21 cellular contexts compared by ENCODE assay signal in genomic region chr7:69108041-69108440, GRCh38.
A peak's percentile ranks its signal among the peaks of the same experiment; 100 is the strongest.
DNase-seq lines count a peak whose midpoint lies in the region; ATAC-seq and TF ChIP-seq lines count a peak whose summit lies in the region.
"Had no signal": no experiment of that assay in that cellular context is flagged by ENCODE, and none has a peak within 500 bp of the region (broad histone marks: within the 10 kb centered on the region; RNA-seq: fewer than 3 reads in every experiment).

No MANE protein-coding gene starts in this region.

- no peaks in the 10 kb centered on the region for H3K27me3 ChIP-seq in iPS-15b (ENCODE audit: control insufficient read depth, insufficient read depth, low read length)
- H3K27me3 ChIP-seq in lower lobe of right lung (ENCODE audit: low read depth), result no peaks in the 10 kb centered on the region
- H3K27me3 ChIP-seq: BLaER1 had no signal

- intact Hi-C loops in lower lobe of right lung (cut with DNase I), result no loop called here

- no peak overlapping the region for H3K4me3 ChIP-seq in iPS-15b (ENCODE audit: low read depth, low read length)
- H3K4me3 ChIP-seq in lower lobe of right lung, result no peak overlapping the region
- H3K4me3 ChIP-seq: BLaER1 had no signal

- peak overlapping the region; percentile 12 for H3K9ac ChIP-seq in iPS-15b (ENCODE audit: low read depth, low read length)
- H3K9ac ChIP-seq: BLaER1, KMS-11 had no signal

- H3K9me3 ChIP-seq in iPS-15b (ENCODE audit: control insufficient read depth, insufficient read depth, low read length) (no peaks in the 10 kb centered on the region), lower lobe of right lung (no peaks in the 10 kb centered on the region)

- DNase-seq in NCI-H2171 treated with DMSO at 0.1 percent for 48 hours (lab: John Stamatoyannopoulos, UW), result peak; percentile 31
- no peak for DNase-seq in NCI-H2171 (lab: John Stamatoyannopoulos, UW)
- DNase-seq in NCI-H187 (lab: John Stamatoyannopoulos, UW), result peak; percentile 41 to 45
- DNase-seq in NCI-H526 (lab: John Stamatoyannopoulos, UW), result peak; percentile 90 to 94
- no peak for DNase-seq in lower lobe of right lung
- DNase-seq: CD4-positive, alpha-beta T cell; GOT3; HCEC 1CT; NCI-H1092; NCI-H1436; NCI-H446; NCI-H524 treated with DMSO at 0.1 percent for 48 hours; SHP77; T-cell had no signal

- ATAC-seq in GM19351 (IDR thresholded peaks at IDR 0.05; ENCODE audit: unreplicated experiment), result no peak
- ATAC-seq in lower lobe of right lung, result no peak
- no peak for ATAC-seq in HG03025 (IDR thresholded peaks at IDR 0.05; ENCODE audit: low FRiP score, unreplicated experiment)
- ATAC-seq: T-cell had no signal

- H3K4me1 ChIP-seq in iPS-15b (ENCODE audit: control insufficient read depth, insufficient read depth, low read length) (peaks cover 31% of the 10 kb centered on the region), lower lobe of right lung (no peaks in the 10 kb centered on the region)
- H3K4me1 ChIP-seq: BLaER1 had no signal

- no peak for TF ChIP-seq CTCF in lower lobe of right lung (IDR thresholded peaks at IDR 0.05)

- no peak overlapping the region for H3K27ac ChIP-seq in lower lobe of right lung
- H3K27ac ChIP-seq: BLaER1, HL-60, KMS-11, RWPE1 had no signal

- H3K36me3 ChIP-seq in iPS-15b (ENCODE audit: control insufficient read depth, insufficient read depth, low read length), result no peaks in the 10 kb centered on the region
- H3K36me3 ChIP-seq in lower lobe of right lung, result no peaks in the 10 kb centered on the region
- H3K36me3 ChIP-seq: BLaER1 had no signal

Comparison
In these comparisons a context has a peak if more than half of its experiments do, and no peak if none do; other contexts are left out.
1. DNase-seq: peak in NCI-H2171 treated with DMSO at 0.1 percent for 48 hours (single experiment), NCI-H187 (2 of 2) and NCI-H526 (2 of 2); none in NCI-H2171 (single experiment) and lower lobe of right lung (single experiment).